In the genomic region with DNA sequence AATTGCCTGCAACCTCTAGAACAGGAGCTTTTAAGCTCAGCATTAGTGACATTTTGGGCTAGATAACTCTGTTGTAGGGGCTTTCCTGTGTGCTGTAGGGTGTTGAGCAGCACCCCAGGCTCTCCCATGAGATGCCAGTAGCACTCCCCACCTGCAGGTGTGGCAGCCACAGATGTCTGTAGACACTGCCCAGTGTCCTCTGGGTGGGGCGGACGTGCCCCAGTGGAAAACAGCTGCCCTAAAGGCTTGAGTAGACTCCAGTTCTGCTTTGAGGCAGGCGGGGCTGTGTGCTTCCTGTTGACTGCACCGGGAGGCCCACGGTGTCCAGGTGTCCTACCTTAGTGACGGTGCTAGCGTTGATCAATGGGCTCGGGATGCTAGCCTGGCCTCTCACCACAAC, we compare ENCODE assay signal across 12 cellular contexts. TPM values are rescaled to one million over a fixed set of nuclear protein-coding genes. Genes with fewer than 3 reads are reported as not detected.
DNase-seq lines count a peak whose midpoint lies in the region; ATAC-seq and TF ChIP-seq lines count a peak whose summit lies in the region.
"Had no signal": no experiment of that assay in that cellular context is flagged by ENCODE, and none has a peak within 500 bp of the region (broad histone marks: within the 10 kb centered on the region; RNA-seq: fewer than 3 reads in every experiment).

No MANE protein-coding gene starts in this region.

- no peaks in the 10 kb centered on the region for H3K9me3 ChIP-seq in left ventricle myocardium inferior (replicated peaks)
- H3K9me3 ChIP-seq: A549 had no signal

- no peaks in the 10 kb centered on the region for H3K9me3 Mint-ChIP-seq in activated CD4-positive, alpha-beta T cell treated with anti-CD3 and anti-CD28 coated beads for 36 hours (ENCODE audit: low read depth)

- no peak for ATAC-seq in activated CD4-positive, alpha-beta T cell treated with anti-CD3 and anti-CD28 coated beads for 36 hours
- peak; percentile 70 for ATAC-seq in left colon

- H3K36me3 ChIP-seq in left ventricle myocardium inferior, result peaks cover 84% of the 10 kb centered on the region

- no peak for DNase-seq in activated CD4-positive, alpha-beta T cell treated with anti-CD3 and anti-CD28 coated beads for 36 hours
- no peak for DNase-seq in activated CD4-positive, alpha-beta T cell treated with anti-CD3 and anti-CD28 coated beads, Interleukin-2, amount 50 U/mL, for 1 hour
- peak; percentile 52 for DNase-seq in activated CD8-positive, alpha-beta memory T cell treated with anti-CD3 and anti-CD28 coated beads, Interleukin-2, amount 50 U/mL, for 48 hours
- DNase-seq in left colon (peak; percentile 87 to 94), substantia nigra (lab: John Stamatoyannopoulos, UW) (no peak), NCI-H2171 (lab: John Stamatoyannopoulos, UW) (no peak), NCI-H2081 treated with DMSO at 0.1 percent for 48 hours (lab: John Stamatoyannopoulos, UW) (no peak), left ventricle myocardium inferior (no peak)
- DNase-seq: DND-41 had no signal

- no peak overlapping the region for H3K4me3 Mint-ChIP-seq in activated CD4-positive, alpha-beta T cell treated with anti-CD3 and anti-CD28 coated beads for 36 hours

- intact Hi-C loops in activated CD4-positive, alpha-beta T cell treated with anti-CD3 and anti-CD28 coated beads for 36 hours (cut with DNase I, micrococcal nuclease), result no loop called here
- intact Hi-C loops in left colon (cut with DNase I, micrococcal nuclease), result no loop called here
- intact Hi-C loops in left ventricle myocardium inferior (cut with micrococcal nuclease), result no loop called here

- H3K27me3 Mint-ChIP-seq in activated CD4-positive, alpha-beta T cell treated with anti-CD3 and anti-CD28 coated beads for 36 hours, result no peaks in the 10 kb centered on the region

- H3K27ac Mint-ChIP-seq in activated CD4-positive, alpha-beta T cell treated with anti-CD3 and anti-CD28 coated beads for 36 hours, result peak overlapping the region; percentile 87

- H3K4me1 Mint-ChIP-seq in activated CD4-positive, alpha-beta T cell treated with anti-CD3 and anti-CD28 coated beads for 36 hours, result peaks cover 50% of the 10 kb centered on the region

- H3K4me3 ChIP-seq in left ventricle myocardium inferior, result no peak overlapping the region
- H3K4me3 ChIP-seq: A549, skin epidermis had no signal

- TF ChIP-seq CTCF in left ventricle myocardium inferior (IDR thresholded peaks at IDR 0.05; ENCODE audit: borderline replicate concordance), result no peak

- peaks cover 35% of the 10 kb centered on the region for H3K4me1 ChIP-seq in left ventricle myocardium inferior
- H3K4me1 ChIP-seq: A549 had no signal

- H3K27ac ChIP-seq in substantia nigra (ENCODE audit: low read depth, low read length, poor library complexity, severe bottlenecking) (peak overlapping the region; percentile 98), left ventricle myocardium inferior (replicated peaks) (no peak overlapping the region)
- H3K27ac ChIP-seq: A549, RWPE1 had no signal

- CTCF ChIA-PET in activated CD4-positive, alpha-beta T cell treated with anti-CD3 and anti-CD28 coated beads for 36 hours (lab: Charles Lee), result interaction anchor here (0.7 to 0.8 kb wide), 2 partner anchors 76 to 115 kb away, joined by 3 to 4 read pairs; no protein-coding TSS in a partner anchor

- POLR2A ChIA-PET in activated CD4-positive, alpha-beta T cell treated with anti-CD3 and anti-CD28 coated beads for 36 hours (lab: Charles Lee), result no interaction called here

- H3K27me3 ChIP-seq in left ventricle myocardium inferior (ENCODE audit: low read depth), result no peaks in the 10 kb centered on the region

- H3K36me3 Mint-ChIP-seq in activated CD4-positive, alpha-beta T cell treated with anti-CD3 and anti-CD28 coated beads for 36 hours (ENCODE audit: low read depth), result peaks cover 58% of the 10 kb centered on the region

RNA-seq across cellular contexts. Expression of a gene that starts 16.9 kb away (rescaled TPM):
- 10 to 100 TPM; 28.9 to 54.1 TPM for total RNA-seq in activated CD4-positive, alpha-beta T cell treated with anti-CD3 and anti-CD28 coated beads for 36 hours
- total RNA-seq in left colon (1 to 10 TPM; 1.7 to 7.2 TPM), left ventricle myocardium inferior (7.4 TPM)

RNA-seq across cellular contexts. Expression of a gene that starts 43.2 kb away (rescaled TPM):
- total RNA-seq in activated CD4-positive, alpha-beta T cell treated with anti-CD3 and anti-CD28 coated beads for 36 hours, result 10 to 100 TPM; 30.3 to 43.2 TPM
- total RNA-seq in left colon, result 10 to 100 TPM; 13.1 to 17.5 TPM
- total RNA-seq in left ventricle myocardium inferior, result 143 TPM

Comparison
In these comparisons a context has a peak if more than half of its experiments do, and no peak if none do; other contexts are left out.
1. DNase-seq: peak in activated CD8-positive, alpha-beta memory T cell treated with anti-CD3 and anti-CD28 coated beads, Interleukin-2, amount 50 U/mL, for 48 hours (single experiment) and left colon (2 of 2); none in activated CD4-positive, alpha-beta T cell treated with anti-CD3 and anti-CD28 coated beads for 36 hours (single experiment), activated CD4-positive, alpha-beta T cell treated with anti-CD3 and anti-CD28 coated beads, Interleukin-2, amount 50 U/mL, for 1 hour (single experiment), substantia nigra (0 of 49), NCI-H2171 (single experiment), NCI-H2081 treated with DMSO at 0.1 percent for 48 hours (single experiment) and left ventricle myocardium inferior (single experiment).